In genomic region chr15:69031013-69032001, GRCh38 we compare ENCODE assay signal across 8 cellular contexts. TPM values are rescaled to one million over a fixed set of nuclear protein-coding genes. Genes with fewer than 3 reads are reported as not detected.
A peak's percentile ranks its signal among the peaks of the same experiment; 100 is the strongest.
DNase-seq lines count a peak whose midpoint lies in the region; ATAC-seq and TF ChIP-seq lines count a peak whose summit lies in the region.

No MANE protein-coding gene starts in this region.

- H3K4me3 Mint-ChIP-seq in activated naive CD8-positive, alpha-beta T cell treated with anti-CD3 and anti-CD28 coated beads, Interleukin-2, amount 50 U/mL, for 24 hours: peak overlapping the region; percentile 29

- in situ Hi-C loops in gastrocnemius medialis (cut with MboI; ENCODE audit: low sequenced_read_pairs in 4 of 4): no loop called here

- H3K27ac ChIP-seq in right atrium auricular region (no peak overlapping the region), gastrocnemius medialis (no peak overlapping the region)

- H3K27ac Mint-ChIP-seq in activated naive CD8-positive, alpha-beta T cell treated with anti-CD3 and anti-CD28 coated beads, Interleukin-2, amount 50 U/mL, for 24 hours: no peak overlapping the region

- peak; percentile 6 for DNase-seq in GM12865 (ENCODE audit: low read depth)
- peak; percentile 46 to 59 for DNase-seq in NOMO-1 (lab: John Stamatoyannopoulos, UW; ENCODE audit: unreplicated experiment in 2 of 2)
- DNase-seq in activated naive CD8-positive, alpha-beta T cell treated with anti-CD3 and anti-CD28 coated beads, Interleukin-2, amount 50 U/mL, for 24 hours: peak; percentile 45
- no peak for DNase-seq in right atrium auricular region (ENCODE audit: low spot score)
- DNase-seq in gastrocnemius medialis: no peak
- no peak for DNase-seq in hepatic stellate cell (ENCODE audit: low spot score)

- H3K27me3 Mint-ChIP-seq in activated naive CD8-positive, alpha-beta T cell treated with anti-CD3 and anti-CD28 coated beads, Interleukin-2, amount 50 U/mL, for 24 hours: peaks cover 28% of the 10 kb centered on the region

- TF ChIP-seq CTCF in GM12865 (IDR thresholded peaks at IDR 0.05; ENCODE audit: insufficient read depth, low read depth, low read length, missing control alignments): peak; percentile 18
- TF ChIP-seq CTCF in right atrium auricular region (IDR thresholded peaks at IDR 0.05): peak in 1 of 2 donors; percentile 76
- peak in 3 of 5 experiments; percentile 24 to 42 (median 42) for TF ChIP-seq CTCF in gastrocnemius medialis (IDR thresholded peaks at IDR 0.05 in 4 of 5, conservative IDR thresholded peaks at IDR 0.05 in 1 of 5)

- H3K4me1 ChIP-seq in right atrium auricular region (peaks cover 0 to 6% of the 10 kb centered on the region in 2 donors), gastrocnemius medialis (no peaks in the 10 kb centered on the region)

- H3K4me1 Mint-ChIP-seq in activated naive CD8-positive, alpha-beta T cell treated with anti-CD3 and anti-CD28 coated beads, Interleukin-2, amount 50 U/mL, for 24 hours: peaks cover 16% of the 10 kb centered on the region

- H3K27me3 ChIP-seq in right atrium auricular region (no peaks in the 10 kb centered on the region), gastrocnemius medialis (peaks cover 0 to 8% (median 4%) of the 10 kb centered on the region in 3 donors)

- peak; percentile 42 for ATAC-seq in activated naive CD8-positive, alpha-beta T cell treated with anti-CD3 and anti-CD28 coated beads, Interleukin-2, amount 50 U/mL, for 24 hours
- ATAC-seq in gastrocnemius medialis: no peak
- no peak for ATAC-seq in GM21619 (IDR thresholded peaks at IDR 0.05; ENCODE audit: unreplicated experiment)
- no peak for ATAC-seq in GM18907 (IDR thresholded peaks at IDR 0.05; ENCODE audit: unreplicated experiment)

- no peak for TF ChIP-seq POLR2A in gastrocnemius medialis (IDR thresholded peaks at IDR 0.05)

- no peaks in the 10 kb centered on the region for H3K36me3 ChIP-seq in right atrium auricular region
- no peaks in the 10 kb centered on the region for H3K36me3 ChIP-seq in gastrocnemius medialis

- H3K4me3 ChIP-seq in GM12865 (ENCODE audit: low read depth, low read length) (no peak overlapping the region), right atrium auricular region (peak overlapping the region; percentile 28 to 34), gastrocnemius medialis (peak overlapping the region; percentile 22 to 34 (median 28))

- H3K36me3 Mint-ChIP-seq in activated naive CD8-positive, alpha-beta T cell treated with anti-CD3 and anti-CD28 coated beads, Interleukin-2, amount 50 U/mL, for 24 hours (ENCODE audit: low read depth): no peaks in the 10 kb centered on the region

- no peaks in the 10 kb centered on the region for H3K9me3 Mint-ChIP-seq in activated naive CD8-positive, alpha-beta T cell treated with anti-CD3 and anti-CD28 coated beads, Interleukin-2, amount 50 U/mL, for 24 hours

- intact Hi-C loops in gastrocnemius medialis (cut with DNase I; ENCODE audit: low total_unique reads): no loop called here

- H3K9me3 ChIP-seq in right atrium auricular region: no peaks in the 10 kb centered on the region
- H3K9me3 ChIP-seq in gastrocnemius medialis: no peaks in the 10 kb centered on the region

RNA-seq across cellular contexts. Expression of gene NOX5, which starts 16.8 kb away (rescaled TPM):
- total RNA-seq in right atrium auricular region (under 1 TPM; 0.16 to 0.19 TPM), gastrocnemius medialis (not detected)

Comparison
In these comparisons a context has a peak if more than half of its experiments do, and no peak if none do; other contexts are left out.
1. DNase-seq: peak in GM12865 (single experiment), NOMO-1 (2 of 2) and activated naive CD8-positive, alpha-beta T cell treated with anti-CD3 and anti-CD28 coated beads, Interleukin-2, amount 50 U/mL, for 24 hours (single experiment); none in right atrium auricular region (single experiment), gastrocnemius medialis (0 of 2) and hepatic stellate cell (single experiment).